9 cellular contexts compared by ENCODE assay signal in genomic region chr3:73964818-73965217, GRCh38.
"Had no signal": no experiment of that assay in that cellular context is flagged by ENCODE, and none has a peak within 500 bp of the region (broad histone marks: within the 10 kb centered on the region; RNA-seq: fewer than 3 reads in every experiment).

No MANE protein-coding gene starts in this region.

- H2AFZ ChIP-seq: GM23248 had no signal

- FAIRE-seq: H54, HTR-8/SVneo had no signal

- H3K27ac ChIP-seq: GM23248, KMS-11 had no signal

- H3K4me3 ChIP-seq: GM23248 had no signal

- H3K9ac ChIP-seq: GM23248, KMS-11 had no signal

- DNase-seq: GM23248, GOT3, H9, HCEC 1CT, Karpas-422, KBM-7 had no signal

- H3K4me2 ChIP-seq: KMS-11 had no signal
